ENCODE assay signal across 26 cellular contexts in genomic region chr4:40544216-40544615, GRCh38.
"Had no signal": no experiment of that assay in that cellular context is flagged by ENCODE, and none has a peak within 500 bp of the region (broad histone marks: within the 10 kb centered on the region; RNA-seq: fewer than 3 reads in every experiment).

No MANE protein-coding gene starts in this region.

- H3K4me3 ChIP-seq: colonic mucosa, dorsolateral prefrontal cortex, heart right ventricle, left lung, lower lobe of right lung, spleen, tibial artery, upper lobe of right lung, vagina had no signal

- H2AFZ ChIP-seq: parathyroid adenoma had no signal

- DNase-seq: colonic mucosa; dorsolateral prefrontal cortex; effector CD8-positive, alpha-beta T cell; heart right ventricle; hypothalamus; left lung; lower lobe of right lung; natural killer cell; occipital lobe; spleen; stimulated activated CD4-positive, alpha-beta T cell treated with anti-CD3 and anti-CD28 coated beads, Interleukin-15, amount 100 ng/mL, for 24 hours; stimulated activated CD4-positive, alpha-beta T cell treated with anti-CD3 and anti-CD28 coated beads, Interleukin-1b, Interleukin-23, amount 100 ng/mL, for 48 hours; stimulated activated CD4-positive, alpha-beta T cell treated with anti-CD3 and anti-CD28 coated beads, Interleukin-4, amount 100 ng/mL, for 24 hours; tibial artery; upper lobe of right lung had no signal

- H3K4me1 ChIP-seq: tibial artery, vagina had no signal

- H3K27me3 ChIP-seq: colonic mucosa, dorsolateral prefrontal cortex, heart right ventricle, left lung, spleen, tibial artery, upper lobe of right lung, vagina had no signal

- FAIRE-seq: endometrium, frontal cortex, islet of Langerhans had no signal

- H3K9ac ChIP-seq: parathyroid adenoma had no signal

- H3K4me1 Mint-ChIP-seq: memory B cell; mesothelial cell of epicardium; natural killer cell; stimulated activated memory B cell treated with anti-CD40 and anti-IgM and Interleukin-4, amounts not matched to agents 10 μg/mL and 1 μg/mL and 100 μg/mL, for 72 hours had no signal

- H3K27ac Mint-ChIP-seq: memory B cell; mesothelial cell of epicardium; natural killer cell; stimulated activated memory B cell treated with anti-CD40 and anti-IgM and Interleukin-4, amounts not matched to agents 10 μg/mL and 1 μg/mL and 100 μg/mL, for 72 hours; stimulated activated naive CD8-positive, alpha-beta T cell treated with anti-CD3 and anti-CD28 coated beads, Interleukin-15, Interleukin-2, amounts not matched to agents 100 ng/mL and 50 ng/mL, for 24 hours had no signal

- H3K4me3 Mint-ChIP-seq: memory B cell; mesothelial cell of epicardium; natural killer cell; stimulated activated memory B cell treated with anti-CD40 and anti-IgM and Interleukin-4, amounts not matched to agents 10 μg/mL and 1 μg/mL and 100 μg/mL, for 72 hours; stimulated activated naive CD8-positive, alpha-beta T cell treated with anti-CD3 and anti-CD28 coated beads, Interleukin-15, Interleukin-2, amounts not matched to agents 100 ng/mL and 50 ng/mL, for 24 hours had no signal

- H3K9me3 Mint-ChIP-seq: memory B cell; mesothelial cell of epicardium; natural killer cell; stimulated activated memory B cell treated with anti-CD40 and anti-IgM and Interleukin-4, amounts not matched to agents 10 μg/mL and 1 μg/mL and 100 μg/mL, for 72 hours; stimulated activated naive CD8-positive, alpha-beta T cell treated with anti-CD3 and anti-CD28 coated beads, Interleukin-15, Interleukin-2, amounts not matched to agents 100 ng/mL and 50 ng/mL, for 24 hours had no signal

- H3K9me3 ChIP-seq: colonic mucosa, heart right ventricle, left lung, lower lobe of right lung, spleen, tibial artery, upper lobe of right lung, vagina had no signal

- H3K27me3 Mint-ChIP-seq: memory B cell; stimulated activated memory B cell treated with anti-CD40 and anti-IgM and Interleukin-4, amounts not matched to agents 10 μg/mL and 1 μg/mL and 100 μg/mL, for 72 hours; stimulated activated naive CD8-positive, alpha-beta T cell treated with anti-CD3 and anti-CD28 coated beads, Interleukin-15, Interleukin-2, amounts not matched to agents 100 ng/mL and 50 ng/mL, for 24 hours had no signal

- H3K36me3 Mint-ChIP-seq: natural killer cell had no signal

- H3K27ac ChIP-seq: colonic mucosa, dorsolateral prefrontal cortex, heart right ventricle, left lung, lower lobe of right lung, parathyroid adenoma, spleen, tibial artery, upper lobe of right lung, vagina had no signal

- ATAC-seq: esophagus mucosa; heart right ventricle; left lung; lower lobe of right lung; natural killer cell; sciatic nerve; stimulated activated memory B cell treated with anti-CD40 and anti-IgM and Interleukin-4, amounts not matched to agents 10 μg/mL and 1 μg/mL and 100 μg/mL, for 72 hours; upper lobe of right lung had no signal

- H3K36me3 ChIP-seq: colonic mucosa, lower lobe of right lung, tibial artery, upper lobe of right lung, vagina had no signal
